1 cellular context compared by ENCODE assay signal in the genomic region with DNA sequence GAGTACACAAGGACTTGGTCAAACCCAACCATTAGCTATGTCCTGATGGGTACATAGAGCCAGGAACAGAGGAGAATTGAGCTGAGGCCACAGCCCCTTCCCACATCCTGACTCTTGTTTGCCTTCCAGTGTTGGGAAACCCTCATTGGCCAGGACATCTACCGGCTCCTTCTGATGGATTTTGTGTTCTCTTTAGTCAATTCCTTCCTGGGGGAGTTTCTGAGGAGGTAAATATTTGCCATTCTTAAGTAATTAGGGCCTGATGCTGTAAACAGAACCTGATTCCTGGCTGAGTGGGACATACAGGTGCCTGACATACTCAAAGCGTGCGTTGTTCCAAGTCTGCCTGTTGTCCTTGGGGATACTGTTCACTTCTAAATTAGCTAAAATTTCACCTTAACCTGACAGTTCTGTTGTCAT.
A peak's percentile ranks its signal among the peaks of the same experiment; 100 is the strongest.
TF ChIP-seq lines count a peak whose summit lies in the region.

No MANE protein-coding gene starts in this region.

TF ChIP-seq in HepG2, 621 proteins besides CTCF, POLR2A, EP300 and RAD21 (continued from another document and continues in another):
- TF ChIP-seq, protein P1, sequence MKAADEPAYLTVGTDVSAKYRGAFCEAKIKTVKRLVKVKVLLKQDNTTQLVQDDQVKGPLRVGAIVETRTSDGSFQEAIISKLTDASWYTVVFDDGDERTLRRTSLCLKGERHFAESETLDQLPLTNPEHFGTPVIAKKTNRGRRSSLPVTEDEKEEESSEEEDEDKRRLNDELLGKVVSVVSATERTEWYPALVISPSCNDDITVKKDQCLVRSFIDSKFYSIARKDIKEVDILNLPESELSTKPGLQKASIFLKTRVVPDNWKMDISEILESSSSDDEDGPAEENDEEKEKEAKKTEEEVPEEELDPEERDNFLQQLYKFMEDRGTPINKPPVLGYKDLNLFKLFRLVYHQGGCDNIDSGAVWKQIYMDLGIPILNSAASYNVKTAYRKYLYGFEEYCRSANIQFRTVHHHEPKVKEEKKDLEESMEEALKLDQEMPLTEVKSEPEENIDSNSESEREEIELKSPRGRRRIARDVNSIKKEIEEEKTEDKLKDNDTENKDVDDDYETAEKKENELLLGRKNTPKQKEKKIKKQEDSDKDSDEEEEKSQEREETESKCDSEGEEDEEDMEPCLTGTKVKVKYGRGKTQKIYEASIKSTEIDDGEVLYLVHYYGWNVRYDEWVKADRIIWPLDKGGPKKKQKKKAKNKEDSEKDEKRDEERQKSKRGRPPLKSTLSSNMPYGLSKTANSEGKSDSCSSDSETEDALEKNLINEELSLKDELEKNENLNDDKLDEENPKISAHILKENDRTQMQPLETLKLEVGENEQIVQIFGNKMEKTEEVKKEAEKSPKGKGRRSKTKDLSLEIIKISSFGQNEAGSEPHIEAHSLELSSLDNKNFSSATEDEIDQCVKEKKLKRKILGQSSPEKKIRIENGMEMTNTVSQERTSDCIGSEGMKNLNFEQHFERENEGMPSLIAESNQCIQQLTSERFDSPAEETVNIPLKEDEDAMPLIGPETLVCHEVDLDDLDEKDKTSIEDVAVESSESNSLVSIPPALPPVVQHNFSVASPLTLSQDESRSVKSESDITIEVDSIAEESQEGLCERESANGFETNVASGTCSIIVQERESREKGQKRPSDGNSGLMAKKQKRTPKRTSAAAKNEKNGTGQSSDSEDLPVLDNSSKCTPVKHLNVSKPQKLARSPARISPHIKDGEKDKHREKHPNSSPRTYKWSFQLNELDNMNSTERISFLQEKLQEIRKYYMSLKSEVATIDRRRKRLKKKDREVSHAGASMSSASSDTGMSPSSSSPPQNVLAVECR (CRISPR knock-in tag; IDR thresholded peaks at IDR 0.05; ENCODE audit: borderline replicate concordance), result peak; percentile 41; the same call in 1 of the 2 replicates
- TF ChIP-seq GTF2F1 (IDR thresholded peaks at IDR 0.05; ENCODE audit: low read length) (no peak), NCOA2 (CRISPR knock-in tag; IDR thresholded peaks at IDR 0.05) (peak; percentile 82), DNMT3B (CRISPR knock-in tag; conservative IDR thresholded peaks at IDR 0.05) (no peak; the same call in 1 of the 2 replicates), HMG20A (CRISPR knock-in tag; IDR thresholded peaks at IDR 0.05; ENCODE audit: borderline replicate concordance) (0 out of 2 replicates have a peak, but pooled peaks have one; percentile 26), HNF4A (CRISPR knock-in tag; IDR thresholded peaks at IDR 0.05) (peak; percentile 41; the same call in 1 of the 2 replicates), ZNF337 (CRISPR knock-in tag; IDR thresholded peaks at IDR 0.05; ENCODE audit: borderline replicate concordance, low read depth) (no peak), ZNF282 (IDR thresholded peaks at IDR 0.05; ENCODE audit: partially characterized antibody) (no peak), HDAC1 (CRISPR knock-in tag; IDR thresholded peaks at IDR 0.05) (0 out of 2 replicates have a peak, but pooled peaks have one; percentile 28), ZNF784 (CRISPR knock-in tag; IDR thresholded peaks at IDR 0.05; ENCODE audit: borderline replicate concordance) (0 out of 2 replicates have a peak, but pooled peaks have one; percentile 34), RARA (CRISPR knock-in tag; IDR thresholded peaks at IDR 0.05) (peak; percentile 45; the same call in 1 of the 2 replicates), ARHGAP35 (CRISPR knock-in tag; IDR thresholded peaks at IDR 0.05; ENCODE audit: borderline replicate concordance) (no peak), SKIL (CRISPR knock-in tag; IDR thresholded peaks at IDR 0.05; ENCODE audit: borderline replicate concordance) (no peak), RCOR2 (CRISPR knock-in tag; IDR thresholded peaks at IDR 0.05) (peak; percentile 68; the same call in 1 of the 2 replicates), ARNTL (CRISPR knock-in tag; IDR thresholded peaks at IDR 0.05) (no peak), IKZF5 (CRISPR knock-in tag; IDR thresholded peaks at IDR 0.05) (peak; percentile 97), SMAD9 (CRISPR knock-in tag; IDR thresholded peaks at IDR 0.05) (0 out of 2 replicates have a peak, but pooled peaks have one; percentile 57), ZNF232 (CRISPR knock-in tag; IDR thresholded peaks at IDR 0.05; ENCODE audit: borderline replicate concordance) (no peak), TEAD3 (CRISPR knock-in tag; optimal IDR thresholded peaks at IDR 0.05; ENCODE audit: borderline replicate concordance) (peak; percentile 23), ZNF512 (CRISPR knock-in tag; IDR thresholded peaks at IDR 0.05) (no peak), ASH2L (IDR thresholded peaks at IDR 0.05; ENCODE audit: insufficient read length, low read depth, low read length) (no peak), ZNF570 (CRISPR knock-in tag; IDR thresholded peaks at IDR 0.05; ENCODE audit: borderline replicate concordance) (no peak), MXD3 (CRISPR knock-in tag; IDR thresholded peaks at IDR 0.05) (no peak), BRD4 (CRISPR knock-in tag; IDR thresholded peaks at IDR 0.05) (no peak), ZNF543 (CRISPR knock-in tag; IDR thresholded peaks at IDR 0.05) (no peak), SOX6 (IDR thresholded peaks at IDR 0.05) (no peak), SOX6 (CRISPR knock-in tag; IDR thresholded peaks at IDR 0.05) (peak; percentile 55; the same call in 1 of the 2 replicates), ZBTB14 (CRISPR knock-in tag; IDR thresholded peaks at IDR 0.05) (no peak), RXRB (CRISPR knock-in tag; IDR thresholded peaks at IDR 0.05; ENCODE audit: borderline replicate concordance) (0 out of 2 replicates have a peak, but pooled peaks have one; percentile 29), ZNF619 (CRISPR knock-in tag; IDR thresholded peaks at IDR 0.05) (no peak), ZKSCAN5 (CRISPR knock-in tag; IDR thresholded peaks at IDR 0.05) (no peak), ZBTB1 (CRISPR knock-in tag; IDR thresholded peaks at IDR 0.05; ENCODE audit: borderline replicate concordance) (no peak), FOSL2 (CRISPR knock-in tag; IDR thresholded peaks at IDR 0.05) (peak; percentile 78), FOXP1 (IDR thresholded peaks at IDR 0.05) (no peak), FOXP1 (CRISPR knock-in tag; IDR thresholded peaks at IDR 0.05) (peak; percentile 93), ZNF12 (CRISPR knock-in tag; IDR thresholded peaks at IDR 0.05) (peak; percentile 54; the same call in 1 of the 2 replicates), SIX4 (CRISPR knock-in tag; IDR thresholded peaks at IDR 0.05) (peak; percentile 70), ZMYM4 (CRISPR knock-in tag; IDR thresholded peaks at IDR 0.05) (no peak), ZSCAN9 (CRISPR knock-in tag; IDR thresholded peaks at IDR 0.05; ENCODE audit: borderline replicate concordance) (0 out of 2 replicates have a peak, but pooled peaks have one; percentile 27), CHD4 (IDR thresholded peaks at IDR 0.05; ENCODE audit: borderline replicate concordance, low read length) (no peak), ZC3H4 (CRISPR knock-in tag; IDR thresholded peaks at IDR 0.05; ENCODE audit: borderline replicate concordance) (no peak), ZNF503 (CRISPR knock-in tag; IDR thresholded peaks at IDR 0.05) (peak; percentile 33; the same call in 1 of the 2 replicates), ZNF20 (CRISPR knock-in tag; IDR thresholded peaks at IDR 0.05) (no peak)
- TF ChIP-seq, protein P2, sequence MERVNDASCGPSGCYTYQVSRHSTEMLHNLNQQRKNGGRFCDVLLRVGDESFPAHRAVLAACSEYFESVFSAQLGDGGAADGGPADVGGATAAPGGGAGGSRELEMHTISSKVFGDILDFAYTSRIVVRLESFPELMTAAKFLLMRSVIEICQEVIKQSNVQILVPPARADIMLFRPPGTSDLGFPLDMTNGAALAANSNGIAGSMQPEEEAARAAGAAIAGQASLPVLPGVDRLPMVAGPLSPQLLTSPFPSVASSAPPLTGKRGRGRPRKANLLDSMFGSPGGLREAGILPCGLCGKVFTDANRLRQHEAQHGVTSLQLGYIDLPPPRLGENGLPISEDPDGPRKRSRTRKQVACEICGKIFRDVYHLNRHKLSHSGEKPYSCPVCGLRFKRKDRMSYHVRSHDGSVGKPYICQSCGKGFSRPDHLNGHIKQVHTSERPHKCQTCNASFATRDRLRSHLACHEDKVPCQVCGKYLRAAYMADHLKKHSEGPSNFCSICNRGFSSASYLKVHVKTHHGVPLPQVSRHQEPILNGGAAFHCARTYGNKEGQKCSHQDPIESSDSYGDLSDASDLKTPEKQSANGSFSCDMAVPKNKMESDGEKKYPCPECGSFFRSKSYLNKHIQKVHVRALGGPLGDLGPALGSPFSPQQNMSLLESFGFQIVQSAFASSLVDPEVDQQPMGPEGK (CRISPR knock-in tag; IDR thresholded peaks at IDR 0.05), result peak; percentile 81
- TF ChIP-seq, protein P3, sequence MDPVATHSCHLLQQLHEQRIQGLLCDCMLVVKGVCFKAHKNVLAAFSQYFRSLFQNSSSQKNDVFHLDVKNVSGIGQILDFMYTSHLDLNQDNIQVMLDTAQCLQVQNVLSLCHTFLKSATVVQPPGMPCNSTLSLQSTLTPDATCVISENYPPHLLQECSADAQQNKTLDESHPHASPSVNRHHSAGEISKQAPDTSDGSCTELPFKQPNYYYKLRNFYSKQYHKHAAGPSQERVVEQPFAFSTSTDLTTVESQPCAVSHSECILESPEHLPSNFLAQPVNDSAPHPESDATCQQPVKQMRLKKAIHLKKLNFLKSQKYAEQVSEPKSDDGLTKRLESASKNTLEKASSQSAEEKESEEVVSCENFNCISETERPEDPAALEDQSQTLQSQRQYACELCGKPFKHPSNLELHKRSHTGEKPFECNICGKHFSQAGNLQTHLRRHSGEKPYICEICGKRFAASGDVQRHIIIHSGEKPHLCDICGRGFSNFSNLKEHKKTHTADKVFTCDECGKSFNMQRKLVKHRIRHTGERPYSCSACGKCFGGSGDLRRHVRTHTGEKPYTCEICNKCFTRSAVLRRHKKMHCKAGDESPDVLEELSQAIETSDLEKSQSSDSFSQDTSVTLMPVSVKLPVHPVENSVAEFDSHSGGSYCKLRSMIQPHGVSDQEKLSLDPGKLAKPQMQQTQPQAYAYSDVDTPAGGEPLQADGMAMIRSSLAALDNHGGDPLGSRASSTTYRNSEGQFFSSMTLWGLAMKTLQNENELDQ (CRISPR knock-in tag; IDR thresholded peaks at IDR 0.05; ENCODE audit: borderline replicate concordance), result no peak
